Comparison of ENCODE assay signal across 9 cellular contexts in the genomic region with DNA sequence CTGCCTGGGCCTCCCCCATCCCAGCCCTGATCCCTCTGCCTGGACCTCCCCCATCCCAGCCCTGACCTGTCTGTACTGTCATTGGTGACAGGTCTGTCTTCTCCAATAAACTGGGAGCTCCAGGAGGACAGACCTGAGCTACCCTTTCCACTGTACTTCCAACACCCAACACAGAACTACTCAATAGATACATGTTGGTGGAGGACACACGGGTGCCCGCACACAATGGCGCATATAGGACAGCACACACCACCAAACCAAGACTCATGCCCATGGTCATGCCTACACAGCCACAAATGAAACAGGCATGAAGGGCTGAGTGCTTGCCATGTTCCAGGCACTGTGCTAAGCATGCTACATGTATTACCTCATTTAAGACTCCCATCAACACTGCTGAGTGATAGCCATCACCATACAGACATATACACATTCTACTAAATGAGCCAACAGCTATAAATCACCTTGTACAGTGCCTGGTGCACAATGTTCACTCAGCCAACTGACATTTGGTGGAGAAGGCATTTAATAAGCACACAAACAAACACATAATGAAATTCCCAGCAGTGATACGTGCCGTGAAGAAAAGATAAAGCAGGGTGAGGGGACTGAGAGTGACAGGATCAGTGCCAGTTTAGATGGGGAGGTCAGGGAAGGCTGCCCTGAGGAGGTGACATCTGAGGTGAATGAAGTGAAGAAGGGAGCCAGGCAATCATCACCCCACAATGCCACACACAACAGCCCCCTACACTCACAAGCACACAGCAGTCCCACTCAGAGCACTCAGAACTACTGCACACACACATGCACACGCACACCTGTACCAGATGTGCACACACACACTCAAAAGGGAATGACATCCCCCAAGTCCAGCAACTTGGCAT. TPM values are rescaled to one million over a fixed set of nuclear protein-coding genes. Genes with fewer than 3 reads are reported as not detected.
DNase-seq lines count a peak whose midpoint lies in the region; TF ChIP-seq lines count a peak whose summit lies in the region.
"Had no signal": no experiment of that assay in that cellular context is flagged by ENCODE, and none has a peak within 500 bp of the region (broad histone marks: within the 10 kb centered on the region; RNA-seq: fewer than 3 reads in every experiment).

No MANE protein-coding gene starts in this region.

- TF ChIP-seq CTCF in GM12864 (IDR thresholded peaks at IDR 0.05; ENCODE audit: low read depth, low read length, missing control alignments) (no peak), OCI-LY1 (IDR thresholded peaks at IDR 0.05; ENCODE audit: low read length) (no peak), neural progenitor cell (IDR thresholded peaks at IDR 0.05) (no peak)

- H3F3A ChIP-seq in OCI-LY1 (ENCODE audit: insufficient read depth, low read length) (no peaks in the 10 kb centered on the region; the same call in 1 of the 2 replicates), neural progenitor cell (ENCODE audit: low read depth) (peaks cover 4% of the 10 kb centered on the region)

- peaks cover 2% of the 10 kb centered on the region for H3K9me3 Mint-ChIP-seq in neural progenitor cell

- H3K4me1 Mint-ChIP-seq in neural progenitor cell: peaks cover 18% of the 10 kb centered on the region

- H3K27me3 ChIP-seq in OCI-LY1 (ENCODE audit: insufficient read depth, low read length) (no peaks in the 10 kb centered on the region), duodenal mucosa (ENCODE audit: control insufficient read depth in 1 of 2, insufficient read depth in 2 of 2, low read length in 2 of 2) (peaks cover 18 to 20% of the 10 kb centered on the region in 2 donors), neural progenitor cell (peaks cover 51% of the 10 kb centered on the region)

- H3K79me2 ChIP-seq in OCI-LY1 (ENCODE audit: insufficient read depth, low read length) (0 out of 2 replicates have a peak, but pooled peaks cover 6% of the 10 kb centered on the region), neural progenitor cell (ENCODE audit: low read depth) (no peaks in the 10 kb centered on the region)

- H3K27me3 Mint-ChIP-seq in neural progenitor cell (ENCODE audit: insufficient read depth, low read depth): peaks cover 44% of the 10 kb centered on the region

- no peaks in the 10 kb centered on the region for H4K20me1 ChIP-seq in OCI-LY1 (ENCODE audit: insufficient read depth, low read length)
- H4K20me1 ChIP-seq in neural progenitor cell (ENCODE audit: low read depth): no peaks in the 10 kb centered on the region

- H3K9me2 ChIP-seq in OCI-LY1 (ENCODE audit: low read depth, low read length): no peaks in the 10 kb centered on the region

- H3K27ac Mint-ChIP-seq in neural progenitor cell: no peak overlapping the region

- H3K4me3 Mint-ChIP-seq in neural progenitor cell: no peak overlapping the region

- H3K27ac ChIP-seq in OCI-LY1 (ENCODE audit: low read depth, low read length, poor library complexity, severe bottlenecking) (peak overlapping the region; percentile 96), duodenal mucosa (ENCODE audit: low read depth, low read length) (no peak overlapping the region), neural progenitor cell (no peak overlapping the region)

- peak overlapping the region; percentile 81 for H3K9ac ChIP-seq in OCI-LY1 (ENCODE audit: low read length)
- peak overlapping the region; percentile 33 to 36 for H3K9ac ChIP-seq in duodenal mucosa (ENCODE audit: low read depth in 1 of 2, low read length in 2 of 2)
- H3K9ac ChIP-seq in neural progenitor cell: no peak overlapping the region

- H3K4me3 ChIP-seq in GM12864 (ENCODE audit: low read depth, low read length) (peak overlapping the region; percentile 91), OCI-LY1 (ENCODE audit: low read depth, low read length, poor library complexity, severe bottlenecking) (peak overlapping the region; percentile 77), duodenal mucosa (ENCODE audit: low read depth in 1 of 2, low read length in 2 of 2) (peak overlapping the region; percentile 60 to 70), neural progenitor cell (peak overlapping the region; percentile 44)

- H3K4me2 ChIP-seq in OCI-LY1 (ENCODE audit: low read length) (peak overlapping the region; percentile 95), neural progenitor cell (peak overlapping the region; percentile 81)

- no peaks in the 10 kb centered on the region for H3K36me3 Mint-ChIP-seq in neural progenitor cell

- H3K9me3 ChIP-seq in OCI-LY1 (ENCODE audit: low read length) (no peaks in the 10 kb centered on the region), duodenal mucosa (ENCODE audit: control insufficient read depth in 1 of 2, low read length in 2 of 2) (no peaks in the 10 kb centered on the region), neural progenitor cell (ENCODE audit: low read depth) (no peaks in the 10 kb centered on the region)

- DNase-seq in GM12864 (ENCODE audit: low read depth): no peak
- DNase-seq in neural progenitor cell (ENCODE audit: low spot score): no peak
- no peak for DNase-seq in NCI-H146 treated with DMSO at 0.1 percent for 48 hours (lab: John Stamatoyannopoulos, UW; ENCODE audit: unreplicated experiment)
- no peak for DNase-seq in NCI-H524 treated with DMSO at 0.1 percent for 48 hours (lab: John Stamatoyannopoulos, UW)
- no peak for DNase-seq in ecto neural progenitor cell (ENCODE audit: low spot score)
- DNase-seq in inferior parietal cortex (ENCODE audit: extremely low spot score): no peak
- DNase-seq: NCI-H2171 treated with DMSO at 0.1 percent for 48 hours had no signal

- H3K4me1 ChIP-seq in OCI-LY1 (ENCODE audit: insufficient read depth, low read length, severe bottlenecking): peaks cover 75% of the 10 kb centered on the region
- peaks cover 17 to 31% of the 10 kb centered on the region in 2 donors for H3K4me1 ChIP-seq in duodenal mucosa (ENCODE audit: control insufficient read depth in 1 of 2, insufficient read depth in 2 of 2, low read length in 2 of 2)
- peaks cover 13% of the 10 kb centered on the region for H3K4me1 ChIP-seq in neural progenitor cell

- H2AFZ ChIP-seq in OCI-LY1 (ENCODE audit: low read length) (no peak overlapping the region), neural progenitor cell (replicated peaks) (no peak overlapping the region)

- H3K36me3 ChIP-seq in OCI-LY1 (ENCODE audit: insufficient read depth, low read length) (no peaks in the 10 kb centered on the region), duodenal mucosa (ENCODE audit: control insufficient read depth in 1 of 2, insufficient read depth in 2 of 2, low read length in 2 of 2) (no peaks in the 10 kb centered on the region), neural progenitor cell (no peaks in the 10 kb centered on the region)

RNA-seq across cellular contexts. Expression of gene POU2F2, which starts 0.9 kb away (rescaled TPM):
- 0.31 and 0.69 TPM in 2 replicates for total RNA-seq in neural progenitor cell (ENCODE audit: low replicate concordance)

RNA-seq across cellular contexts. Expression of gene ZNF574, which starts 55.4 kb away (rescaled TPM):
- total RNA-seq in neural progenitor cell (ENCODE audit: low replicate concordance): 13.4 and 35.6 TPM in 2 replicates
